9 cellular contexts compared by ENCODE assay signal in genomic region chr10:6581223-6581622, GRCh38. TPM values are rescaled to one million over a fixed set of nuclear protein-coding genes. Genes with fewer than 3 reads are reported as not detected.
DNase-seq lines count a peak whose midpoint lies in the region; FAIRE-seq and TF ChIP-seq lines count a peak whose summit lies in the region.
"Not testable (repeated sequence)": the region's sequence is repeated elsewhere in the genome, so short reads cannot be mapped to it uniquely, and the experiment has no call there.
"Had no signal": no experiment of that assay in that cellular context is flagged by ENCODE, and none has a peak within 500 bp of the region (broad histone marks: within the 10 kb centered on the region; RNA-seq: fewer than 3 reads in every experiment).

No MANE protein-coding gene starts in this region.

- H2AK5ac ChIP-seq in H1 (ENCODE audit: low read depth, low read length), result not testable (repeated sequence)

- H3K23me2 ChIP-seq in H1 (ENCODE audit: low read depth, low read length), result peaks cover 12% of the 10 kb centered on the region; the same call in 1 of the 2 replicates

- H3K14ac ChIP-seq in H1 (ENCODE audit: insufficient read length), result not testable (repeated sequence)

- not testable (repeated sequence) for H3K27me3 Mint-ChIP-seq in CD4-positive, alpha-beta memory T cell; T-helper 1 cell treated with Interleukin-12 subunit alpha and Interleukin-12 subunit beta and Interleukin-4 antibody, amounts not matched to agents 30 μg/mL and 1 μg/mL, for 36 hours (ENCODE audit: low read depth); activated naive CD4-positive, alpha-beta T cell treated with anti-CD3 and anti-CD28 coated beads, Interleukin-2, amount 10 ng/mL, durations not matched to agents 7 days and 5 days
- H3K27me3 Mint-ChIP-seq in neural crest cell (ENCODE audit: low read depth), result peaks cover 41% of the 10 kb centered on the region

- peak overlapping the region; percentile 90 to 99 (median 94) for H3K4me3 Mint-ChIP-seq in CD4-positive, alpha-beta memory T cell
- peak overlapping the region; percentile 94 for H3K4me3 Mint-ChIP-seq in T-helper 1 cell treated with Interleukin-12 subunit alpha and Interleukin-12 subunit beta and Interleukin-4 antibody, amounts not matched to agents 30 μg/mL and 1 μg/mL, for 36 hours
- H3K4me3 Mint-ChIP-seq in activated naive CD4-positive, alpha-beta T cell treated with anti-CD3 and anti-CD28 coated beads, Interleukin-2, amount 10 ng/mL, durations not matched to agents 7 days and 5 days, result peak overlapping the region; percentile 94
- H3K4me3 Mint-ChIP-seq in neural crest cell, result peak overlapping the region; percentile 90

- TF ChIP-seq POLR2A in H1 (IDR thresholded peaks at IDR 0.05; ENCODE audit: control extremely low read depth in 1 of 2, low read depth in 2 of 2, low read length in 2 of 2), result not testable (repeated sequence)

- H2BK20ac ChIP-seq in H1 (ENCODE audit: low read length), result not testable (repeated sequence)

- H3K36me3 ChIP-seq in CD4-positive, alpha-beta memory T cell (ENCODE audit: insufficient read depth, low read length); kidney epithelial cell (ENCODE audit: control insufficient read depth, insufficient read depth, low read length): not testable (repeated sequence)
- H3K36me3 ChIP-seq in H1 (ENCODE audit: control insufficient read depth in 2 of 4, insufficient read depth in 4 of 4, low read length in 3 of 4), result peaks cover 3 to 33% (median 7%) of the 10 kb centered on the region in 4 experiments; a peak in 6 of 8 replicates

- H3K27me3 ChIP-seq in CD4-positive, alpha-beta memory T cell (ENCODE audit: insufficient read depth, low read length); H1 (replicated peaks in 1 of 4; ENCODE audit: control insufficient read depth in 3 of 4, extremely low read depth in 1 of 4, insufficient read depth in 3 of 4, low read length in 3 of 4); kidney epithelial cell (ENCODE audit: control insufficient read depth, insufficient read depth, low read length): not testable (repeated sequence)

- H2BK12ac ChIP-seq in H1 (ENCODE audit: low read depth, low read length), result not testable (repeated sequence)

- H3K36me3 Mint-ChIP-seq in CD4-positive, alpha-beta memory T cell, result peaks cover 36 to 60% of the 10 kb centered on the region in 2 donors
- H3K36me3 Mint-ChIP-seq in T-helper 1 cell treated with Interleukin-12 subunit alpha and Interleukin-12 subunit beta and Interleukin-4 antibody, amounts not matched to agents 30 μg/mL and 1 μg/mL, for 36 hours (ENCODE audit: low read depth), result peaks cover 59% of the 10 kb centered on the region
- H3K36me3 Mint-ChIP-seq in activated naive CD4-positive, alpha-beta T cell treated with anti-CD3 and anti-CD28 coated beads, Interleukin-2, amount 10 ng/mL, durations not matched to agents 7 days and 5 days, result peaks cover 67% of the 10 kb centered on the region
- not testable (repeated sequence) for H3K36me3 Mint-ChIP-seq in neural crest cell (ENCODE audit: low read depth)

- H2AFZ ChIP-seq in H1 (ENCODE audit: low read length), result not testable (repeated sequence)

- not testable (repeated sequence) for H4K91ac ChIP-seq in H1 (replicated peaks; ENCODE audit: insufficient read length, low read length)

- not testable (repeated sequence) for H3K23ac ChIP-seq in H1 (ENCODE audit: insufficient read length)

- H3K4me2 ChIP-seq in H1 (ENCODE audit: insufficient read depth in 1 of 2, low read depth in 2 of 2, low read length in 2 of 2), result peak overlapping the region; percentile 91 to 97

- not testable (repeated sequence) for H4K8ac ChIP-seq in H1 (ENCODE audit: extremely low read depth, insufficient read depth, low read length)

- H3K56ac ChIP-seq in H1 (replicated peaks; ENCODE audit: insufficient read length, low read depth, low read length), result not testable (repeated sequence)

- not testable (repeated sequence) for H3K9me3 Mint-ChIP-seq in CD4-positive, alpha-beta memory T cell; T-helper 1 cell treated with Interleukin-12 subunit alpha and Interleukin-12 subunit beta and Interleukin-4 antibody, amounts not matched to agents 30 μg/mL and 1 μg/mL, for 36 hours; activated naive CD4-positive, alpha-beta T cell treated with anti-CD3 and anti-CD28 coated beads, Interleukin-2, amount 10 ng/mL, durations not matched to agents 7 days and 5 days; neural crest cell

- peak overlapping the region; percentile 90 for H3K27ac ChIP-seq in CD4-positive, alpha-beta memory T cell (ENCODE audit: low read depth, low read length)
- not testable (repeated sequence) for H3K27ac ChIP-seq in H1 (ENCODE audit: low read depth, low read length)
- H3K27ac ChIP-seq in substantia nigra (ENCODE audit: low read depth, low read length, poor library complexity, severe bottlenecking), result peak overlapping the region; percentile 91

- not testable (repeated sequence) for H4K20me1 ChIP-seq in H1 (replicated peaks in 1 of 2; ENCODE audit: control insufficient read depth in 1 of 2, insufficient read depth in 2 of 2, low read length in 2 of 2)

- not testable (repeated sequence) for H4K5ac ChIP-seq in H1 (ENCODE audit: insufficient read length, low read depth, low read length)

- H3K18ac ChIP-seq in H1 (ENCODE audit: extremely low read depth, low read length), result not testable (repeated sequence)

- not testable (repeated sequence) for DNase-seq in CD4-positive, alpha-beta memory T cell; Jurkat, Clone E6-1 (ENCODE audit: low read depth, low spot score); H1 (ENCODE audit: low read depth in 1 of 2, low spot score in 2 of 2); kidney epithelial cell (ENCODE audit: low read depth); neural crest cell (ENCODE audit: low read depth, low spot score); substantia nigra (lab: John Stamatoyannopoulos, UW)
- peak; percentile 51 for DNase-seq in activated naive CD4-positive, alpha-beta T cell treated with anti-CD3 and anti-CD28 coated beads, Interleukin-2, amount 10 ng/mL, durations not matched to agents 7 days and 5 days

- not testable (repeated sequence) for H3K79me1 ChIP-seq in H1 (ENCODE audit: low read depth, low read length)

- peaks cover 3 to 32% of the 10 kb centered on the region in 2 experiments; a peak in 3 of 4 replicates for H3K79me2 ChIP-seq in H1 (ENCODE audit: control insufficient read depth in 1 of 2, insufficient read depth in 2 of 2, low read length in 2 of 2)

- TF ChIP-seq RAD21 in H1 (IDR thresholded peaks at IDR 0.05 in 1 of 2, conservative IDR thresholded peaks at IDR 0.05 in 1 of 2; ENCODE audit: low read depth in 2 of 2, low read length in 2 of 2), result not testable (repeated sequence)

- 32% methylated on average over 7 of the region's 7 CpGs; no CpG with 5 or more reads in 1 of the 2 experiments for WGBS in H1 (ENCODE audit: extremely low coverage in 1 of 2, insufficient coverage in 1 of 2, insufficient read length in 1 of 2, insufficient replicate concordance in 2 of 2, low coverage in 1 of 2, low lambda C conversion rate in 2 of 2, missing lambda C conversion rate in 1 of 2), 2 experiments

- not testable (repeated sequence) for H2BK15ac ChIP-seq in H1 (ENCODE audit: low read length)

- POLR2A ChIA-PET in CD4-positive, alpha-beta memory T cell (lab: Charles Lee; ENCODE audit: partially characterized antibody), result interaction anchor here (0.8 to 12.4 kb wide), 25 partner anchors 11 to 544 kb away, joined by 3 to 355 read pairs (median 10); no protein-coding TSS in a partner anchor
- POLR2A ChIA-PET in H1 (lab: Charles Lee; ENCODE audit: partially characterized antibody), result not testable (repeated sequence)

- TF ChIP-seq EP300 in H1 (IDR thresholded peaks at IDR 0.05; ENCODE audit: borderline replicate concordance in 1 of 2, low read depth in 2 of 2, low read length in 2 of 2), result not testable (repeated sequence)

- CTCF ChIA-PET in CD4-positive, alpha-beta memory T cell (lab: Charles Lee; ENCODE audit: partially characterized antibody), result interaction anchor here (0.8 to 6.5 kb wide), 28 partner anchors 8 to 136 kb away, joined by 3 to 106 read pairs (median 6); no protein-coding TSS in a partner anchor
- CTCF ChIA-PET in activated naive CD4-positive, alpha-beta T cell treated with anti-CD3 and anti-CD28 coated beads, Interleukin-2, amount 10 ng/mL, durations not matched to agents 7 days and 5 days (lab: Charles Lee), result interaction anchor here (0.6 to 6.7 kb wide), 20 partner anchors 10 to 135 kb away, joined by 3 to 53 read pairs (median 8); no protein-coding TSS in a partner anchor
- CTCF ChIA-PET in H1 (lab: Charles Lee; ENCODE audit: partially characterized antibody), result interaction anchor here (0.7 to 3.3 kb wide), 16 partner anchors 10 to 202 kb away, joined by 3 to 24 read pairs (median 4); no protein-coding TSS in a partner anchor

- H3K27ac Mint-ChIP-seq in CD4-positive, alpha-beta memory T cell, result peak overlapping the region; percentile 93 to 99 (median 96)
- peak overlapping the region; percentile 96 for H3K27ac Mint-ChIP-seq in T-helper 1 cell treated with Interleukin-12 subunit alpha and Interleukin-12 subunit beta and Interleukin-4 antibody, amounts not matched to agents 30 μg/mL and 1 μg/mL, for 36 hours
- H3K27ac Mint-ChIP-seq in activated naive CD4-positive, alpha-beta T cell treated with anti-CD3 and anti-CD28 coated beads, Interleukin-2, amount 10 ng/mL, durations not matched to agents 7 days and 5 days, result peak overlapping the region; percentile 98
- not testable (repeated sequence) for H3K27ac Mint-ChIP-seq in neural crest cell (ENCODE audit: unreplicated experiment)

- peaks cover 36 to 82% (median 53%) of the 10 kb centered on the region in 4 donors for H3K4me1 Mint-ChIP-seq in CD4-positive, alpha-beta memory T cell
- H3K4me1 Mint-ChIP-seq in T-helper 1 cell treated with Interleukin-12 subunit alpha and Interleukin-12 subunit beta and Interleukin-4 antibody, amounts not matched to agents 30 μg/mL and 1 μg/mL, for 36 hours (ENCODE audit: low read depth), result peaks cover 55% of the 10 kb centered on the region
- H3K4me1 Mint-ChIP-seq in activated naive CD4-positive, alpha-beta T cell treated with anti-CD3 and anti-CD28 coated beads, Interleukin-2, amount 10 ng/mL, durations not matched to agents 7 days and 5 days, result peaks cover 39% of the 10 kb centered on the region
- peaks cover 34% of the 10 kb centered on the region for H3K4me1 Mint-ChIP-seq in neural crest cell

- H3K4me3 ChIP-seq in CD4-positive, alpha-beta memory T cell (ENCODE audit: low read length in 2 of 2), result peak overlapping the region; percentile 62 to 83
- H3K4me3 ChIP-seq in Jurkat, Clone E6-1 (ENCODE audit: low read length), result peak overlapping the region; percentile 83
- peak overlapping the region; percentile 54 to 76 (median 72); a peak in 6 of 8 replicates for H3K4me3 ChIP-seq in H1 (ENCODE audit: extremely low read depth in 1 of 4, insufficient read depth in 2 of 4, low read depth in 3 of 4, low read length in 4 of 4)
- peak overlapping the region; percentile 71 for H3K4me3 ChIP-seq in kidney epithelial cell (ENCODE audit: low read depth, low read length)

- TF ChIP-seq CTCF in H1 (IDR thresholded peaks at IDR 0.05; ENCODE audit: control extremely low read depth in 1 of 3, insufficient read depth in 1 of 3, low read depth in 1 of 3, low read length in 3 of 3); kidney epithelial cell (IDR thresholded peaks at IDR 0.05; ENCODE audit: insufficient read depth, low read length, poor library complexity, severe bottlenecking); neural crest cell (conservative IDR thresholded peaks at IDR 0.05): not testable (repeated sequence)

- H3K9ac ChIP-seq in H1 (replicated peaks in 1 of 4; ENCODE audit: extremely low read depth in 1 of 4, low read depth in 3 of 4, low read length in 3 of 4), result not testable (repeated sequence)

- not testable (repeated sequence) for FAIRE-seq in H1 (lab: Jason Lieb, UNC)

- H2BK120ac ChIP-seq in H1 (replicated peaks; ENCODE audit: low read depth, low read length), result not testable (repeated sequence)

- H2BK5ac ChIP-seq in H1 (ENCODE audit: low read depth, low read length), result not testable (repeated sequence)

- intact Hi-C loops in CD4-positive, alpha-beta memory T cell (cut with micrococcal nuclease), result not testable (repeated sequence)

- not testable (repeated sequence) for H3K9me3 ChIP-seq in CD4-positive, alpha-beta memory T cell (ENCODE audit: control insufficient read depth in 1 of 2, low read length in 2 of 2); H1 (ENCODE audit: insufficient read depth in 2 of 2, low read depth in 1 of 2, low read length in 1 of 2)

- H3K4ac ChIP-seq in H1 (replicated peaks; ENCODE audit: insufficient read length, low read depth, low read length), result not testable (repeated sequence)

- H3K4me1 ChIP-seq in CD4-positive, alpha-beta memory T cell (ENCODE audit: insufficient read depth, low read length), result peaks cover 63% of the 10 kb centered on the region
- not testable (repeated sequence) for H3K4me1 ChIP-seq in H1 (replicated peaks in 1 of 4; ENCODE audit: control insufficient read depth in 3 of 4, insufficient read depth in 4 of 4, low read length in 3 of 4)

RNA-seq across cellular contexts. Expression of gene PRKCQ, which starts 1.1 kb away (rescaled TPM):
- total RNA-seq in CD4-positive, alpha-beta memory T cell, result 10 to 100 TPM; 70.5 to 71.5 TPM
- 10 to 100 TPM; 45.0 to 77.1 TPM for polyA plus RNA-seq in CD4-positive, alpha-beta memory T cell
- 17.6 TPM for polyA plus RNA-seq in Jurkat, Clone E6-1 (2012; ENCODE audit: insufficient read depth, insufficient read length)
- 21.4 and 22.6 TPM in 2 replicates for total RNA-seq in H1 (2021; fragmentation: NEBNext Ultra II Directional; extraction: Animal tissue kit (Norgen Biotek cat#: 25700))
- polyA plus RNA-seq in H1 (2011; rRNA removed), result 6.8 and 9.1 TPM in 2 replicates
- 11.8 TPM for polyA plus RNA-seq in H1 (2011; cell fraction: cytosol; rRNA removed)
- polyA plus RNA-seq in H1 (2011; cell fraction: nucleus; rRNA removed), result 12.2 TPM
- polyA plus RNA-seq in H1 (2012, experiment 1 of 2), result 13.8 to 17.4 TPM (median 15.2 TPM) in 4 replicates
- polyA plus RNA-seq in H1 (2012, experiment 2 of 2), result 4.0 TPM
- polyA plus RNA-seq in H1 (2013, experiment 1 of 2), result 17.3 TPM
- polyA plus RNA-seq in H1 (2013, experiment 2 of 2), result 16.3 TPM
- polyA minus RNA-seq in H1 (2011; rRNA and poly(A)+ RNA removed), result 25.4 and 30.1 TPM in 2 replicates
- 8.9 TPM for polyA minus RNA-seq in H1 (2011; cell fraction: cytosol; rRNA and poly(A)+ RNA removed)
- 27.3 TPM for polyA minus RNA-seq in H1 (2011; cell fraction: nucleus; rRNA and poly(A)+ RNA removed)
- 7.7 and 8.1 TPM in 2 replicates for total RNA-seq in kidney epithelial cell
- 3.2 and 3.3 TPM in 2 replicates for total RNA-seq in neural crest cell
- total RNA-seq: ascending aorta had no signal
